Comparison of ENCODE assay signal across 1 cellular context in genomic region chr14:106842687-106843086, GRCh38.
TF ChIP-seq lines count a peak whose summit lies in the region.

No MANE protein-coding gene starts in this region.

TF ChIP-seq in liver, 16 proteins besides CTCF, POLR2A, EP300 and RAD21 (continued from another document):
- TF ChIP-seq ZBTB33 (IDR thresholded peaks at IDR 0.05) (no peak), FOXA1 (IDR thresholded peaks at IDR 0.05) (no peak)
